17 cellular contexts compared by ENCODE assay signal in genomic region chr7:74373536-74373935, GRCh38.
"Had no signal": no experiment of that assay in that cellular context is flagged by ENCODE, and none has a peak within 500 bp of the region (broad histone marks: within the 10 kb centered on the region; RNA-seq: fewer than 3 reads in every experiment).

No MANE protein-coding gene starts in this region.

- FAIRE-seq: TTC549 had no signal

- H3K9me3 Mint-ChIP-seq: activated B cell treated with CpG ODN at 0.5 μM for 24 hours; activated CD4-positive, alpha-beta T cell treated with anti-CD3 and anti-CD28 coated beads, Interleukin-2, amount 10 ng/mL, durations not matched to agents 7 days and 5 days; activated naive CD4-positive, alpha-beta T cell treated with anti-CD3 and anti-CD28 coated beads for 36 hours; immature natural killer cell; naive thymus-derived CD8-positive, alpha-beta T cell had no signal

- H3K27ac ChIP-seq: upper lobe of right lung had no signal

- H3K4me1 ChIP-seq: upper lobe of right lung had no signal

- H3K4me1 Mint-ChIP-seq: activated CD4-positive, alpha-beta T cell treated with anti-CD3 and anti-CD28 coated beads, Interleukin-2, amount 10 ng/mL, durations not matched to agents 7 days and 5 days had no signal

- H3K27ac Mint-ChIP-seq: activated B cell treated with CpG ODN at 0.5 μM for 24 hours; activated CD4-positive, alpha-beta T cell treated with anti-CD3 and anti-CD28 coated beads, Interleukin-2, amount 10 ng/mL, durations not matched to agents 7 days and 5 days; activated naive CD4-positive, alpha-beta T cell treated with anti-CD3 and anti-CD28 coated beads for 36 hours; T-helper 17 cell had no signal

- DNase-seq: activated B cell treated with CpG ODN at 0.5 μM for 24 hours; activated CD4-positive, alpha-beta T cell treated with anti-CD3 and anti-CD28 coated beads, Interleukin-2, amount 10 ng/mL, durations not matched to agents 7 days and 5 days; activated CD8-positive, alpha-beta memory T cell treated with anti-CD3 and anti-CD28 coated beads for 24 hours; activated naive CD4-positive, alpha-beta T cell treated with anti-CD3 and anti-CD28 coated beads for 36 hours; cortex of kidney; effector memory CD4-positive, alpha-beta T cell; mammary epithelial cell; naive thymus-derived CD8-positive, alpha-beta T cell; stimulated activated CD4-positive, alpha-beta T cell treated with anti-CD3 and anti-CD28 coated beads, Interleukin-4, amount 100 ng/mL, for 1 hour; stimulated activated CD8-positive, alpha-beta memory T cell treated with anti-CD3 and anti-CD28 coated beads, Interleukin-4, amount 100 ng/mL, for 48 hours; stomach; T-helper 17 cell; upper lobe of right lung had no signal

- H3K4me3 Mint-ChIP-seq: activated B cell treated with CpG ODN at 0.5 μM for 24 hours; activated CD4-positive, alpha-beta T cell treated with anti-CD3 and anti-CD28 coated beads, Interleukin-2, amount 10 ng/mL, durations not matched to agents 7 days and 5 days; activated naive CD4-positive, alpha-beta T cell treated with anti-CD3 and anti-CD28 coated beads for 36 hours; naive thymus-derived CD8-positive, alpha-beta T cell; T-helper 17 cell had no signal

- H3K27me3 ChIP-seq: stomach, upper lobe of right lung had no signal

- H3K36me3 Mint-ChIP-seq: naive thymus-derived CD8-positive, alpha-beta T cell had no signal

- H3K27me3 Mint-ChIP-seq: activated B cell treated with CpG ODN at 0.5 μM for 24 hours; activated CD4-positive, alpha-beta T cell treated with anti-CD3 and anti-CD28 coated beads, Interleukin-2, amount 10 ng/mL, durations not matched to agents 7 days and 5 days; T-helper 17 cell had no signal

- ATAC-seq: left lobe of liver; mucosa of descending colon; naive thymus-derived CD8-positive, alpha-beta T cell; T-helper 17 cell had no signal

- H3K9me3 ChIP-seq: mucosa of descending colon, stomach, upper lobe of right lung had no signal

- H3K4me3 ChIP-seq: mucosa of descending colon, upper lobe of right lung had no signal
